1 cellular context compared by ENCODE assay signal in genomic region chr19:3984908-3985642, GRCh38.
TF ChIP-seq lines count a peak whose summit lies in the region.

EEF2 (minus strand) TSS chr19:3985463; CDS start chr19:3985380, 83 bp downstream.

TF ChIP-seq in K562, 482 proteins besides CTCF, POLR2A, EP300 and RAD21 (continued from another document and continues in another):
- TF ChIP-seq ARID4B (CRISPR knock-in tag; IDR thresholded peaks at IDR 0.05): peak; percentile 95
- peak; percentile 31; the same call in 1 of the 2 replicates for TF ChIP-seq MAFF (IDR thresholded peaks at IDR 0.05; ENCODE audit: low read length)
- peak; percentile 98 for TF ChIP-seq GTF2A2 (tag; IDR thresholded peaks at IDR 0.05)
- no peak for TF ChIP-seq ADNP (tag; IDR thresholded peaks at IDR 0.05)
- TF ChIP-seq ZNF282 (CRISPR knock-in tag; IDR thresholded peaks at IDR 0.05): peak; percentile 96
- TF ChIP-seq NFIC (IDR thresholded peaks at IDR 0.05): peak; percentile 81
- peak; percentile 95 for TF ChIP-seq ATF2 (CRISPR knock-in tag; IDR thresholded peaks at IDR 0.05)
- peak; percentile 83 for TF ChIP-seq PHF20 (IDR thresholded peaks at IDR 0.05; ENCODE audit: partially characterized antibody)
- TF ChIP-seq ZNF324 (CRISPR knock-in tag; IDR thresholded peaks at IDR 0.05): no peak
- no peak for TF ChIP-seq ZBTB40 (IDR thresholded peaks at IDR 0.05)
- TF ChIP-seq ZBTB40 (CRISPR knock-in tag; IDR thresholded peaks at IDR 0.05): no peak; the same call in 1 of the 2 replicates
- TF ChIP-seq POLR2B (IDR thresholded peaks at IDR 0.05; ENCODE audit: low read depth, partially characterized antibody): peak; percentile 99
- TF ChIP-seq MEIS2 (IDR thresholded peaks at IDR 0.05; ENCODE audit: partially characterized antibody): peak; percentile 84
- TF ChIP-seq ZC3H4 (CRISPR knock-in tag; IDR thresholded peaks at IDR 0.05; ENCODE audit: borderline replicate concordance): peak; percentile 93; the same call in 1 of the 2 replicates
- TF ChIP-seq PHF8 (IDR thresholded peaks at IDR 0.05; ENCODE audit: borderline replicate concordance, low read length): peak; percentile 99
- peak; percentile 98; the same call in 1 of the 2 replicates for TF ChIP-seq RERE (CRISPR knock-in tag; IDR thresholded peaks at IDR 0.05; ENCODE audit: borderline replicate concordance)
- no peak for TF ChIP-seq RFX5 (IDR thresholded peaks at IDR 0.05; ENCODE audit: low read depth, low read length)
- TF ChIP-seq ZC3H11A (IDR thresholded peaks at IDR 0.05; ENCODE audit: low read depth, low read length): no peak
- no peak for TF ChIP-seq ETS2 (tag; IDR thresholded peaks at IDR 0.05; ENCODE audit: borderline replicate concordance, poor library complexity, severe bottlenecking)
- no peak for TF ChIP-seq ZNF77 (CRISPR knock-in tag; IDR thresholded peaks at IDR 0.05)
- no peak for TF ChIP-seq MECOM (CRISPR knock-in tag; IDR thresholded peaks at IDR 0.05)
- peak; percentile 37; the same call in 1 of the 2 replicates for TF ChIP-seq RNF2 (IDR thresholded peaks at IDR 0.05)
- TF ChIP-seq TRIM28 (IDR thresholded peaks at IDR 0.05): no peak
- no peak for TF ChIP-seq SLC30A9 (CRISPR knock-in tag; IDR thresholded peaks at IDR 0.05)
- TF ChIP-seq NR2F6 (CRISPR knock-in tag; IDR thresholded peaks at IDR 0.05): no peak
- TF ChIP-seq KDM2B (CRISPR knock-in tag; IDR thresholded peaks at IDR 0.05): no peak
- TF ChIP-seq ZSCAN32 (CRISPR knock-in tag; IDR thresholded peaks at IDR 0.05): no peak
- TF ChIP-seq ZBTB11 (CRISPR knock-in tag; IDR thresholded peaks at IDR 0.05): no peak
- TF ChIP-seq ZNF449 (CRISPR knock-in tag; IDR thresholded peaks at IDR 0.05): no peak
- peak; percentile 74; the same call in 1 of the 2 replicates for TF ChIP-seq ZNF197 (CRISPR knock-in tag; IDR thresholded peaks at IDR 0.05; ENCODE audit: low read depth)
